In genomic region chr6:31538805-31539400, GRCh38 we compare ENCODE assay signal across 11 cellular contexts. TPM values are rescaled to one million over a fixed set of nuclear protein-coding genes. Genes with fewer than 3 reads are reported as not detected.
DNase-seq lines count a peak whose midpoint lies in the region; ATAC-seq, FAIRE-seq and TF ChIP-seq lines count a peak whose summit lies in the region.
"Had no signal": no experiment of that assay in that cellular context is flagged by ENCODE, and none has a peak within 500 bp of the region (broad histone marks: within the 10 kb centered on the region; RNA-seq: fewer than 3 reads in every experiment).

No MANE protein-coding gene starts in this region.

- H3K27ac Mint-ChIP-seq in activated naive CD4-positive, alpha-beta T cell treated with anti-CD3 and anti-CD28 coated beads, Interleukin-2, amount 50 U/mL, for 24 hours = peak overlapping the region; percentile 94
- H3K27ac Mint-ChIP-seq in astrocyte (ENCODE audit: unreplicated experiment) (peak overlapping the region; percentile 48), type B pancreatic cell (peak overlapping the region; percentile 52)

- peak overlapping the region; percentile 84 for H3K4me3 ChIP-seq in astrocyte (ENCODE audit: insufficient read depth, low read depth, low read length)
- peak overlapping the region; percentile 66 to 99 (median 83); a peak in 3 of 6 replicates for H3K4me3 ChIP-seq in HepG2 (replicated peaks in 1 of 3; ENCODE audit: insufficient read depth in 1 of 3, low read depth in 2 of 3, low read length in 3 of 3)

- H4K20me1 ChIP-seq in astrocyte (ENCODE audit: insufficient read depth, low read length) (peaks cover 70% of the 10 kb centered on the region), HepG2 (ENCODE audit: insufficient read depth, low read length) (peaks cover 66% of the 10 kb centered on the region)

- H3K79me2 ChIP-seq in astrocyte (ENCODE audit: insufficient read depth, low read length) (peaks cover 78% of the 10 kb centered on the region), HepG2 (ENCODE audit: insufficient read depth, low read length) (peaks cover 72% of the 10 kb centered on the region)

- 91% methylated on average over 6 of the region's 6 CpGs for WGBS in HepG2 (ENCODE audit: low lambda C conversion rate)

- H3K4me1 Mint-ChIP-seq in activated naive CD4-positive, alpha-beta T cell treated with anti-CD3 and anti-CD28 coated beads, Interleukin-2, amount 50 U/mL, for 24 hours = peaks cover 56% of the 10 kb centered on the region
- peaks cover 29% of the 10 kb centered on the region for H3K4me1 Mint-ChIP-seq in astrocyte (ENCODE audit: low read depth, unreplicated experiment)
- H3K4me1 Mint-ChIP-seq in type B pancreatic cell (ENCODE audit: unreplicated experiment) = peaks cover 21% of the 10 kb centered on the region

- H3K27me3 ChIP-seq in astrocyte (ENCODE audit: insufficient read depth, low read length) (no peaks in the 10 kb centered on the region), HepG2 (ENCODE audit: control insufficient read depth in 1 of 2, insufficient read depth in 2 of 2, low read length in 2 of 2) (no peaks in the 10 kb centered on the region; a peak in 2 of 5 replicates)
- H3K27me3 ChIP-seq: thyroid gland had no signal

- peaks cover 29% of the 10 kb centered on the region for H3K4me1 ChIP-seq in astrocyte (ENCODE audit: insufficient read depth, low read length)
- peaks cover 60% of the 10 kb centered on the region for H3K4me1 ChIP-seq in HepG2 (ENCODE audit: insufficient read depth, low read length)

- no peak for TF ChIP-seq RAD21 in HepG2 (CRISPR knock-in tag; IDR thresholded peaks at IDR 0.05)

- no peaks in the 10 kb centered on the region for H3K9me3 Mint-ChIP-seq in activated naive CD4-positive, alpha-beta T cell treated with anti-CD3 and anti-CD28 coated beads, Interleukin-2, amount 50 U/mL, for 24 hours
- H3K9me3 Mint-ChIP-seq in astrocyte (ENCODE audit: unreplicated experiment) = no peaks in the 10 kb centered on the region
- no peaks in the 10 kb centered on the region for H3K9me3 Mint-ChIP-seq in type B pancreatic cell

- FAIRE-seq in astrocyte (lab: Jason Lieb, UNC) (no peak), HepG2 (lab: Jason Lieb, UNC) (no peak)

- ATAC-seq in HepG2 = no peak
- no peak for ATAC-seq in GM19395 (IDR thresholded peaks at IDR 0.05; ENCODE audit: unreplicated experiment)
- no peak for ATAC-seq in HG02938 (IDR thresholded peaks at IDR 0.05; ENCODE audit: unreplicated experiment)

- H2AFZ ChIP-seq in astrocyte (ENCODE audit: low read depth, low read length) = no peak overlapping the region
- no peak overlapping the region for H2AFZ ChIP-seq in HepG2 (ENCODE audit: low read length)

- H3K4me2 ChIP-seq in astrocyte (ENCODE audit: low read length) = peak overlapping the region; percentile 95
- peak overlapping the region; percentile 99 for H3K4me2 ChIP-seq in HepG2 (ENCODE audit: low read depth, low read length)

- BruUV-seq in HepG2 (replicated peaks; lab: Mats Ljungman, UMichigan) = no TSS peak

- H3K27me3 Mint-ChIP-seq in activated naive CD4-positive, alpha-beta T cell treated with anti-CD3 and anti-CD28 coated beads, Interleukin-2, amount 50 U/mL, for 24 hours = no peaks in the 10 kb centered on the region
- H3K27me3 Mint-ChIP-seq in astrocyte (ENCODE audit: low read depth, unreplicated experiment) = no peaks in the 10 kb centered on the region
- no peaks in the 10 kb centered on the region for H3K27me3 Mint-ChIP-seq in type B pancreatic cell

- POLR2A ChIA-PET in HepG2 (lab: Yijun Ruan, JAX) = interaction anchor here (1.7 to 6.9 kb wide), 2 partner anchors 9 to 10 kb away, joined by 3 to 123 read pairs; partner anchors contain the start of genes MCCD1 and NFKBIL1

- DNase-seq in activated naive CD4-positive, alpha-beta T cell (lab: John Stamatoyannopoulos, UW) = no peak
- DNase-seq in astrocyte (ENCODE audit: low read depth) (no peak), HepG2 (ENCODE audit: low spot score) (no peak), type B pancreatic cell (ENCODE audit: extremely low spot score, unreplicated experiment) (no peak), ACHN (no peak)
- DNase-seq: NCI-H510A treated with DMSO at 0.1 percent for 48 hours, thyroid gland had no signal

- H3K9ac ChIP-seq in astrocyte (ENCODE audit: low read length) = peak overlapping the region; percentile 96
- peak overlapping the region; percentile 96; the same call in 1 of the 2 replicates for H3K9ac ChIP-seq in HepG2 (ENCODE audit: insufficient read depth, low read depth, low read length)

- H3K4me3 Mint-ChIP-seq in activated naive CD4-positive, alpha-beta T cell treated with anti-CD3 and anti-CD28 coated beads, Interleukin-2, amount 50 U/mL, for 24 hours = peak overlapping the region; percentile 98
- peak overlapping the region; percentile 100 for H3K4me3 Mint-ChIP-seq in astrocyte (ENCODE audit: unreplicated experiment)
- H3K4me3 Mint-ChIP-seq in type B pancreatic cell = peak overlapping the region; percentile 99

- intact Hi-C loops in HepG2 (cut with micrococcal nuclease; ENCODE audit: unreplicated experiment) = no loop called here

- no peaks in the 10 kb centered on the region for H3K9me3 ChIP-seq in astrocyte (ENCODE audit: insufficient read depth, low read depth, low read length)
- no peaks in the 10 kb centered on the region for H3K9me3 ChIP-seq in HepG2 (ENCODE audit: low read length)
- H3K9me3 ChIP-seq: thyroid gland had no signal

- in situ Hi-C loops in HepG2 (cut with HindIII; ENCODE audit: extremely low pct_ligation_motif_present, low pct_unique_long_range_greater_than_20kb) (no loop called here), ACHN (cut with HindIII; ENCODE audit: low pct_ligation_motif_present, low pct_unique_long_range_greater_than_20kb, low sequenced_read_pairs) (no loop called here)

- TF ChIP-seq POLR2A in HepG2 (IDR thresholded peaks at IDR 0.05; ENCODE audit: insufficient read depth in 1 of 2, low read depth in 2 of 2, low read length in 2 of 2) = no peak

- H3K27ac ChIP-seq in astrocyte (ENCODE audit: low read depth, low read length) (no peak overlapping the region), HepG2 (ENCODE audit: extremely low read length, insufficient read depth, low read length) (no peak overlapping the region)
- H3K27ac ChIP-seq: thyroid gland had no signal

- TF ChIP-seq CTCF in astrocyte (IDR thresholded peaks at IDR 0.05; ENCODE audit: insufficient read depth, low read depth, low read length) (no peak), HepG2 (CRISPR knock-in tag; IDR thresholded peaks at IDR 0.05) (no peak), type B pancreatic cell (conservative IDR thresholded peaks at IDR 0.05) (no peak)

- H3K36me3 Mint-ChIP-seq in activated naive CD4-positive, alpha-beta T cell treated with anti-CD3 and anti-CD28 coated beads, Interleukin-2, amount 50 U/mL, for 24 hours = peaks cover 43% of the 10 kb centered on the region
- H3K36me3 Mint-ChIP-seq in astrocyte (ENCODE audit: low read depth, unreplicated experiment) (peaks cover 35% of the 10 kb centered on the region), type B pancreatic cell (peaks cover 48% of the 10 kb centered on the region)

- CTCF ChIA-PET in HepG2 (lab: Yijun Ruan, JAX; ENCODE audit: low intra/inter-chr PET ratio, low total read pairs) = no interaction called here

- TF ChIP-seq EP300 in HepG2 (IDR thresholded peaks at IDR 0.05; ENCODE audit: low read depth in 2 of 2, low read length in 2 of 2) (no peak), HepG2 (CRISPR knock-in tag; IDR thresholded peaks at IDR 0.05; ENCODE audit: borderline replicate concordance) (no peak)

- H3K36me3 ChIP-seq in astrocyte (ENCODE audit: insufficient read depth, low read length) (peaks cover 53% of the 10 kb centered on the region), HepG2 (replicated peaks in 1 of 2; ENCODE audit: control insufficient read depth in 1 of 2, insufficient read depth in 2 of 2, low read length in 2 of 2) (peaks cover 32 to 65% of the 10 kb centered on the region in 2 experiments)

RNA-seq across cellular contexts. Expression of gene DDX39B, which starts 2.9 kb away (rescaled TPM):
- 284 and 294 TPM in 2 replicates for total RNA-seq in astrocyte
- total RNA-seq in HepG2 (2016; rRNA removed; fragmentation: Illumina TruSeq; extraction: Trizol) = 570 and 737 TPM in 2 replicates
- 100 and 118 TPM in 2 replicates for total RNA-seq in HepG2 (2016; cell fraction: cytosol; rRNA removed; fragmentation: Illumina TruSeq; extraction: Trizol; ENCODE audit: low read depth)
- 551 and 741 TPM in 2 replicates for total RNA-seq in HepG2 (2016; cell fraction: insoluble cytoplasmic fraction; rRNA removed; fragmentation: Illumina TruSeq; extraction: Trizol)
- total RNA-seq in HepG2 (2016; cell fraction: membrane; rRNA removed; fragmentation: Illumina TruSeq; extraction: Trizol) = 185 and 202 TPM in 2 replicates
- 358 and 385 TPM in 2 replicates for total RNA-seq in HepG2 (2016; cell fraction: nucleus; rRNA removed; fragmentation: Illumina TruSeq; extraction: Trizol)
- 650 and 678 TPM in 2 replicates for polyA plus RNA-seq in HepG2 (2011; rRNA removed)
- 412 and 551 TPM in 2 replicates for polyA plus RNA-seq in HepG2 (2011; cell fraction: cytosol; rRNA removed)
- 1,695 and 1,727 TPM in 2 replicates for polyA plus RNA-seq in HepG2 (2011; cell fraction: nucleus; rRNA removed)
- 442 and 447 TPM in 2 replicates for polyA plus RNA-seq in HepG2 (2012)
- polyA plus RNA-seq in HepG2 (2016; cell fraction: cytosol; fragmentation: Illumina TruSeq; extraction: Trizol; ENCODE audit: low read depth) = 114 and 121 TPM in 2 replicates
- 480 and 493 TPM in 2 replicates for polyA plus RNA-seq in HepG2 (2016; cell fraction: insoluble cytoplasmic fraction; fragmentation: Illumina TruSeq; extraction: Trizol; ENCODE audit: low read depth)
- polyA plus RNA-seq in HepG2 (2016; cell fraction: membrane; fragmentation: Illumina TruSeq; extraction: Trizol; ENCODE audit: low read depth) = 169 and 185 TPM in 2 replicates
- 1,220 and 1,229 TPM in 2 replicates for polyA plus RNA-seq in HepG2 (2016; cell fraction: nucleus; fragmentation: Illumina TruSeq; extraction: Trizol; ENCODE audit: insufficient read depth, low read depth)
- 1,218 and 1,293 TPM in 2 replicates for polyA minus RNA-seq in HepG2 (2011; rRNA and poly(A)+ RNA removed; ENCODE audit: low replicate concordance)
- polyA minus RNA-seq in HepG2 (2011; cell fraction: cytosol; rRNA and poly(A)+ RNA removed) = 205 and 230 TPM in 2 replicates
- polyA minus RNA-seq in HepG2 (2011; cell fraction: nucleus; rRNA and poly(A)+ RNA removed) = 632 and 651 TPM in 2 replicates
- 410 and 636 TPM in 2 replicates for total RNA-seq in type B pancreatic cell (ENCODE audit: low replicate concordance)

RNA-seq across cellular contexts. Expression of gene ATP6V1G2, which starts 7.5 kb away (rescaled TPM):
- total RNA-seq in astrocyte = 2.6 and 3.4 TPM in 2 replicates
- total RNA-seq in HepG2 (2016; rRNA removed; fragmentation: Illumina TruSeq; extraction: Trizol) = 0.27 TPM in 1 of 2 replicates, not detected in the other
- not detected in 2 replicates for total RNA-seq in HepG2 (2016; cell fraction: cytosol; rRNA removed; fragmentation: Illumina TruSeq; extraction: Trizol; ENCODE audit: low read depth)
- total RNA-seq in HepG2 (2016; cell fraction: insoluble cytoplasmic fraction; rRNA removed; fragmentation: Illumina TruSeq; extraction: Trizol) = 0.25 and 0.35 TPM in 2 replicates
- total RNA-seq in HepG2 (2016; cell fraction: membrane; rRNA removed; fragmentation: Illumina TruSeq; extraction: Trizol) = 0.15 TPM in 1 of 2 replicates, not detected in the other
- total RNA-seq in HepG2 (2016; cell fraction: nucleus; rRNA removed; fragmentation: Illumina TruSeq; extraction: Trizol) = 0.50 TPM in 1 of 2 replicates, not detected in the other
- 0.83 and 1.2 TPM in 2 replicates for polyA plus RNA-seq in HepG2 (2011; rRNA removed)
- polyA plus RNA-seq in HepG2 (2011; cell fraction: cytosol; rRNA removed) = 0.35 and 0.47 TPM in 2 replicates
- polyA plus RNA-seq in HepG2 (2011; cell fraction: nucleus; rRNA removed) = 1.1 and 2.1 TPM in 2 replicates
- polyA plus RNA-seq in HepG2 (2012) = 0.87 and 1.0 TPM in 2 replicates
- polyA plus RNA-seq in HepG2 (2016; cell fraction: cytosol; fragmentation: Illumina TruSeq; extraction: Trizol; ENCODE audit: low read depth) = 0.10 and 0.18 TPM in 2 replicates
- 0.52 and 0.60 TPM in 2 replicates for polyA plus RNA-seq in HepG2 (2016; cell fraction: insoluble cytoplasmic fraction; fragmentation: Illumina TruSeq; extraction: Trizol; ENCODE audit: low read depth)
- 0.19 and 0.40 TPM in 2 replicates for polyA plus RNA-seq in HepG2 (2016; cell fraction: membrane; fragmentation: Illumina TruSeq; extraction: Trizol; ENCODE audit: low read depth)
- 0.81 and 0.89 TPM in 2 replicates for polyA plus RNA-seq in HepG2 (2016; cell fraction: nucleus; fragmentation: Illumina TruSeq; extraction: Trizol; ENCODE audit: insufficient read depth, low read depth)
- 0.19 TPM in 1 of 2 replicates, not detected in the other for polyA minus RNA-seq in HepG2 (2011; rRNA and poly(A)+ RNA removed; ENCODE audit: low replicate concordance)
- not detected in 2 replicates for polyA minus RNA-seq in HepG2 (2011; cell fraction: cytosol; rRNA and poly(A)+ RNA removed)
- polyA minus RNA-seq in HepG2 (2011; cell fraction: nucleus; rRNA and poly(A)+ RNA removed) = 0.52 and 1.2 TPM in 2 replicates
- 1.6 and 5.9 TPM in 2 replicates for total RNA-seq in type B pancreatic cell (ENCODE audit: low replicate concordance)

RNA-seq across cellular contexts. Expression of gene NFKBIL1, which starts 8.5 kb away (rescaled TPM):
- total RNA-seq in astrocyte (18.8 and 20.4 TPM in 2 replicates), HepG2 (2016; rRNA removed; fragmentation: Illumina TruSeq; extraction: Trizol) (13.9 and 19.5 TPM in 2 replicates), type B pancreatic cell (ENCODE audit: low replicate concordance) (21.1 and 24.2 TPM in 2 replicates)
- 18.2 and 19.6 TPM in 2 replicates for total RNA-seq in HepG2 (2016; cell fraction: cytosol; rRNA removed; fragmentation: Illumina TruSeq; extraction: Trizol; ENCODE audit: low read depth)
- 16.9 and 19.7 TPM in 2 replicates for total RNA-seq in HepG2 (2016; cell fraction: insoluble cytoplasmic fraction; rRNA removed; fragmentation: Illumina TruSeq; extraction: Trizol)
- 24.8 and 27.5 TPM in 2 replicates for total RNA-seq in HepG2 (2016; cell fraction: membrane; rRNA removed; fragmentation: Illumina TruSeq; extraction: Trizol)
- total RNA-seq in HepG2 (2016; cell fraction: nucleus; rRNA removed; fragmentation: Illumina TruSeq; extraction: Trizol) = 11.6 and 12.4 TPM in 2 replicates
- 9.7 and 13.7 TPM in 2 replicates for polyA plus RNA-seq in HepG2 (2011; rRNA removed)
- polyA plus RNA-seq in HepG2 (2011; cell fraction: cytosol; rRNA removed) = 13.1 and 20.6 TPM in 2 replicates
- 18.8 and 23.1 TPM in 2 replicates for polyA plus RNA-seq in HepG2 (2011; cell fraction: nucleus; rRNA removed)
- polyA plus RNA-seq in HepG2 (2012) = 11.6 and 15.0 TPM in 2 replicates
- 19.6 and 20.1 TPM in 2 replicates for polyA plus RNA-seq in HepG2 (2016; cell fraction: cytosol; fragmentation: Illumina TruSeq; extraction: Trizol; ENCODE audit: low read depth)
- 16.2 and 18.3 TPM in 2 replicates for polyA plus RNA-seq in HepG2 (2016; cell fraction: insoluble cytoplasmic fraction; fragmentation: Illumina TruSeq; extraction: Trizol; ENCODE audit: low read depth)
- polyA plus RNA-seq in HepG2 (2016; cell fraction: membrane; fragmentation: Illumina TruSeq; extraction: Trizol; ENCODE audit: low read depth) = 21.4 and 23.3 TPM in 2 replicates
- 16.4 and 17.5 TPM in 2 replicates for polyA plus RNA-seq in HepG2 (2016; cell fraction: nucleus; fragmentation: Illumina TruSeq; extraction: Trizol; ENCODE audit: insufficient read depth, low read depth)
- 7.5 and 37.6 TPM in 2 replicates for polyA minus RNA-seq in HepG2 (2011; rRNA and poly(A)+ RNA removed; ENCODE audit: low replicate concordance)
- polyA minus RNA-seq in HepG2 (2011; cell fraction: cytosol; rRNA and poly(A)+ RNA removed) = 9.1 and 9.4 TPM in 2 replicates
- 8.3 and 8.9 TPM in 2 replicates for polyA minus RNA-seq in HepG2 (2011; cell fraction: nucleus; rRNA and poly(A)+ RNA removed)

RNA-seq across cellular contexts. Expression of gene MCCD1, which starts 10.1 kb away (rescaled TPM):
- not detected in 2 replicates for total RNA-seq in astrocyte
- total RNA-seq in HepG2 (2016; rRNA removed; fragmentation: Illumina TruSeq; extraction: Trizol) = 0.15 and 0.36 TPM in 2 replicates
- total RNA-seq in HepG2 (2016; cell fraction: cytosol; rRNA removed; fragmentation: Illumina TruSeq; extraction: Trizol; ENCODE audit: low read depth) = 0.26 TPM in 1 of 2 replicates, not detected in the other
- total RNA-seq in HepG2 (2016; cell fraction: insoluble cytoplasmic fraction; rRNA removed; fragmentation: Illumina TruSeq; extraction: Trizol) = 0.19 TPM in 1 of 2 replicates, not detected in the other
- 0.19 and 0.38 TPM in 2 replicates for total RNA-seq in HepG2 (2016; cell fraction: membrane; rRNA removed; fragmentation: Illumina TruSeq; extraction: Trizol)
- total RNA-seq in HepG2 (2016; cell fraction: nucleus; rRNA removed; fragmentation: Illumina TruSeq; extraction: Trizol) = 0.43 TPM in 1 of 2 replicates, not detected in the other
- polyA plus RNA-seq in HepG2 (2011; rRNA removed) = 0.09 TPM in 1 of 2 replicates, not detected in the other
- polyA plus RNA-seq in HepG2 (2011; cell fraction: cytosol; rRNA removed) = 0.06 and 0.09 TPM in 2 replicates
- not detected in 2 replicates for polyA plus RNA-seq in HepG2 (2011; cell fraction: nucleus; rRNA removed)
- 0.25 and 0.28 TPM in 2 replicates for polyA plus RNA-seq in HepG2 (2012)
- 0.18 and 0.33 TPM in 2 replicates for polyA plus RNA-seq in HepG2 (2016; cell fraction: cytosol; fragmentation: Illumina TruSeq; extraction: Trizol; ENCODE audit: low read depth)
- polyA plus RNA-seq in HepG2 (2016; cell fraction: insoluble cytoplasmic fraction; fragmentation: Illumina TruSeq; extraction: Trizol; ENCODE audit: low read depth) = 0.26 TPM in 1 of 2 replicates, not detected in the other
- 0.21 and 0.24 TPM in 2 replicates for polyA plus RNA-seq in HepG2 (2016; cell fraction: membrane; fragmentation: Illumina TruSeq; extraction: Trizol; ENCODE audit: low read depth)
- polyA plus RNA-seq in HepG2 (2016; cell fraction: nucleus; fragmentation: Illumina TruSeq; extraction: Trizol; ENCODE audit: insufficient read depth, low read depth) = 0.53 and 0.71 TPM in 2 replicates
- polyA minus RNA-seq in HepG2 (2011; rRNA and poly(A)+ RNA removed; ENCODE audit: low replicate concordance) = 0.48 TPM in 1 of 2 replicates, not detected in the other
- polyA minus RNA-seq in HepG2 (2011; cell fraction: cytosol; rRNA and poly(A)+ RNA removed) = not detected in 2 replicates
- polyA minus RNA-seq in HepG2 (2011; cell fraction: nucleus; rRNA and poly(A)+ RNA removed) = not detected in 2 replicates
- not detected in 2 replicates for total RNA-seq in type B pancreatic cell (ENCODE audit: low replicate concordance)
- total RNA-seq: pulmonary artery endothelial cell, thyroid gland had no signal

RNA-seq across cellular contexts. Expression of gene LTA, which starts 33.2 kb away (rescaled TPM):
- not detected in 2 replicates for total RNA-seq in astrocyte
- not detected in 2 replicates for total RNA-seq in HepG2 (2016; rRNA removed; fragmentation: Illumina TruSeq; extraction: Trizol)
- total RNA-seq in HepG2 (2016; cell fraction: cytosol; rRNA removed; fragmentation: Illumina TruSeq; extraction: Trizol; ENCODE audit: low read depth) = not detected in 2 replicates
- total RNA-seq in HepG2 (2016; cell fraction: insoluble cytoplasmic fraction; rRNA removed; fragmentation: Illumina TruSeq; extraction: Trizol) = not detected in 2 replicates
- total RNA-seq in HepG2 (2016; cell fraction: membrane; rRNA removed; fragmentation: Illumina TruSeq; extraction: Trizol) = not detected in 2 replicates
- total RNA-seq in HepG2 (2016; cell fraction: nucleus; rRNA removed; fragmentation: Illumina TruSeq; extraction: Trizol) = not detected in 2 replicates
- 0.09 TPM in 1 of 2 replicates, not detected in the other for polyA plus RNA-seq in HepG2 (2011; rRNA removed)
- 0.04 TPM in 1 of 2 replicates, not detected in the other for polyA plus RNA-seq in HepG2 (2011; cell fraction: cytosol; rRNA removed)
- 0.09 TPM in 1 of 2 replicates, not detected in the other for polyA plus RNA-seq in HepG2 (2011; cell fraction: nucleus; rRNA removed)
- 0.09 TPM in 1 of 2 replicates, not detected in the other for polyA plus RNA-seq in HepG2 (2012)
- not detected in 2 replicates for polyA plus RNA-seq in HepG2 (2016; cell fraction: cytosol; fragmentation: Illumina TruSeq; extraction: Trizol; ENCODE audit: low read depth)
- not detected in 2 replicates for polyA plus RNA-seq in HepG2 (2016; cell fraction: insoluble cytoplasmic fraction; fragmentation: Illumina TruSeq; extraction: Trizol; ENCODE audit: low read depth)
- polyA plus RNA-seq in HepG2 (2016; cell fraction: membrane; fragmentation: Illumina TruSeq; extraction: Trizol; ENCODE audit: low read depth) = not detected in 2 replicates
- polyA plus RNA-seq in HepG2 (2016; cell fraction: nucleus; fragmentation: Illumina TruSeq; extraction: Trizol; ENCODE audit: insufficient read depth, low read depth) = not detected in 2 replicates
- not detected in 2 replicates for polyA minus RNA-seq in HepG2 (2011; rRNA and poly(A)+ RNA removed; ENCODE audit: low replicate concordance)
- polyA minus RNA-seq in HepG2 (2011; cell fraction: cytosol; rRNA and poly(A)+ RNA removed) = not detected in 2 replicates
- polyA minus RNA-seq in HepG2 (2011; cell fraction: nucleus; rRNA and poly(A)+ RNA removed) = not detected in 2 replicates
- 0.22 TPM in 1 of 2 replicates, not detected in the other for total RNA-seq in type B pancreatic cell (ENCODE audit: low replicate concordance)
- total RNA-seq: thyroid gland had no signal
